12 cellular contexts compared by ENCODE assay signal in genomic region chr17:58325976-58326468, GRCh38. TPM values are rescaled to one million over a fixed set of nuclear protein-coding genes. Genes with fewer than 3 reads are reported as not detected.
A peak's percentile ranks its signal among the peaks of the same experiment; 100 is the strongest.
DNase-seq lines count a peak whose midpoint lies in the region; ATAC-seq, FAIRE-seq and TF ChIP-seq lines count a peak whose summit lies in the region.
"Had no signal": no experiment of that assay in that cellular context is flagged by ENCODE, and none has a peak within 500 bp of the region (broad histone marks: within the 10 kb centered on the region; RNA-seq: fewer than 3 reads in every experiment).

No MANE protein-coding gene starts in this region.

- H3K79me1 ChIP-seq in H1 (ENCODE audit: low read depth, low read length), result no peaks in the 10 kb centered on the region

- H3K23ac ChIP-seq in H1 (ENCODE audit: insufficient read length), result no peak overlapping the region

- no peak overlapping the region for H4K91ac ChIP-seq in H1 (replicated peaks; ENCODE audit: insufficient read length, low read length)

- H3K4me1 ChIP-seq in Panc1 (ENCODE audit: control insufficient read depth, insufficient read depth, low read length) (no peaks in the 10 kb centered on the region), H1 (replicated peaks in 1 of 4; ENCODE audit: control insufficient read depth in 3 of 4, insufficient read depth in 4 of 4, low read length in 3 of 4) (peaks cover 0 to 33% (median 23%) of the 10 kb centered on the region in 4 experiments; a peak in 6 of 7 replicates), smooth muscle cell (ENCODE audit: low read depth) (peaks cover 29% of the 10 kb centered on the region)

- H3K56ac ChIP-seq in H1 (replicated peaks; ENCODE audit: insufficient read length, low read depth, low read length), result no peak overlapping the region

- no peak for TF ChIP-seq EP300 in H1 (IDR thresholded peaks at IDR 0.05; ENCODE audit: borderline replicate concordance in 1 of 2, low read depth in 2 of 2, low read length in 2 of 2)

- H4K20me1 ChIP-seq in H1 (replicated peaks in 1 of 2; ENCODE audit: control insufficient read depth in 1 of 2, insufficient read depth in 2 of 2, low read length in 2 of 2) (peaks cover 0 to 2% of the 10 kb centered on the region in 2 experiments), smooth muscle cell (ENCODE audit: low read depth) (no peaks in the 10 kb centered on the region)

- no peak overlapping the region for H3K14ac ChIP-seq in H1 (ENCODE audit: insufficient read length)

- peak overlapping the region; percentile 64 for H3K4me3 Mint-ChIP-seq in stimulated activated naive CD8-positive, alpha-beta T cell treated with anti-CD3 and anti-CD28 coated beads, Interleukin-15, Interleukin-2, amounts not matched to agents 100 ng/mL and 50 ng/mL, for 24 hours

- peak overlapping the region; percentile 61 for H3K27ac Mint-ChIP-seq in stimulated activated naive CD8-positive, alpha-beta T cell treated with anti-CD3 and anti-CD28 coated beads, Interleukin-15, Interleukin-2, amounts not matched to agents 100 ng/mL and 50 ng/mL, for 24 hours

- peaks cover 61% of the 10 kb centered on the region for H3K4me1 Mint-ChIP-seq in stimulated activated naive CD8-positive, alpha-beta T cell treated with anti-CD3 and anti-CD28 coated beads, Interleukin-15, Interleukin-2, amounts not matched to agents 100 ng/mL and 50 ng/mL, for 24 hours (ENCODE audit: low read depth)

- H3K4ac ChIP-seq in H1 (replicated peaks; ENCODE audit: insufficient read length, low read depth, low read length), result no peak overlapping the region

- no peak for TF ChIP-seq CTCF in Panc1 (IDR thresholded peaks at IDR 0.05)
- TF ChIP-seq CTCF in H1 (IDR thresholded peaks at IDR 0.05; ENCODE audit: control extremely low read depth in 1 of 3, insufficient read depth in 1 of 3, low read depth in 1 of 3, low read length in 3 of 3), result no peak
- TF ChIP-seq CTCF in GM13976 (IDR thresholded peaks at IDR 0.05; ENCODE audit: borderline replicate concordance, control extremely low read depth, extremely low read depth, insufficient read depth, missing control alignments), result no peak
- no peak for TF ChIP-seq CTCF in smooth muscle cell (IDR thresholded peaks at IDR 0.05; ENCODE audit: borderline replicate concordance, insufficient read depth, poor library complexity, severe bottlenecking)

- H3K4me3 ChIP-seq in Panc1 (ENCODE audit: low read depth in 2 of 2, low read length in 2 of 2) (no peak overlapping the region), H1 (ENCODE audit: extremely low read depth in 1 of 4, insufficient read depth in 2 of 4, low read depth in 3 of 4, low read length in 4 of 4) (no peak overlapping the region), smooth muscle cell (no peak overlapping the region)
- H3K4me3 ChIP-seq: GM23248 had no signal

- no peak for TF ChIP-seq POLR2A in H1 (IDR thresholded peaks at IDR 0.05; ENCODE audit: control extremely low read depth in 1 of 2, low read depth in 2 of 2, low read length in 2 of 2)

- H3K36me3 ChIP-seq in Panc1 (ENCODE audit: control insufficient read depth, insufficient read depth, low read length), result no peaks in the 10 kb centered on the region
- H3K36me3 ChIP-seq in H1 (ENCODE audit: control insufficient read depth in 2 of 4, insufficient read depth in 4 of 4, low read length in 3 of 4), result no peaks in the 10 kb centered on the region
- H3K36me3 ChIP-seq in smooth muscle cell (ENCODE audit: low read depth), result no peaks in the 10 kb centered on the region

- peaks cover 18% of the 10 kb centered on the region for H3K36me3 Mint-ChIP-seq in stimulated activated naive CD8-positive, alpha-beta T cell treated with anti-CD3 and anti-CD28 coated beads, Interleukin-15, Interleukin-2, amounts not matched to agents 100 ng/mL and 50 ng/mL, for 24 hours (ENCODE audit: low read depth)

- no peak for FAIRE-seq in H1 (lab: Jason Lieb, UNC)

- H4K5ac ChIP-seq in H1 (ENCODE audit: insufficient read length, low read depth, low read length), result no peak overlapping the region

- H3K9me3 ChIP-seq in Panc1 (ENCODE audit: control insufficient read depth, insufficient read depth, low read depth, low read length) (no peaks in the 10 kb centered on the region), H1 (ENCODE audit: insufficient read depth in 2 of 2, low read depth in 1 of 2, low read length in 1 of 2) (no peaks in the 10 kb centered on the region), smooth muscle cell (replicated peaks; ENCODE audit: low read depth) (no peaks in the 10 kb centered on the region)

- no peak for ATAC-seq in stimulated activated naive CD8-positive, alpha-beta T cell treated with anti-CD3 and anti-CD28 coated beads, Interleukin-15, Interleukin-2, amounts not matched to agents 100 U/mL and 50 U/mL, for 24 hours
- peak; percentile 40; the same call in 1 of the 2 replicates for ATAC-seq in Panc1

- POLR2A ChIA-PET in Panc1 (lab: Charles Lee) (interaction anchor here (0.6 kb wide), 1 partner anchor 25 kb away, joined by 5 read pairs; no protein-coding TSS in a partner anchor), H1 (lab: Charles Lee; ENCODE audit: partially characterized antibody) (interaction anchor here (0.9 to 7.9 kb wide), 10 partner anchors 10 to 189 kb away, joined by 3 to 66 read pairs (median 6); partner anchors contain the start of gene SUPT4H1)

- no peak overlapping the region for H2BK120ac ChIP-seq in H1 (replicated peaks; ENCODE audit: low read depth, low read length)

- no peak for TF ChIP-seq RAD21 in H1 (IDR thresholded peaks at IDR 0.05 in 1 of 2, conservative IDR thresholded peaks at IDR 0.05 in 1 of 2; ENCODE audit: low read depth in 2 of 2, low read length in 2 of 2)

- no peaks in the 10 kb centered on the region for H3K27me3 Mint-ChIP-seq in stimulated activated naive CD8-positive, alpha-beta T cell treated with anti-CD3 and anti-CD28 coated beads, Interleukin-15, Interleukin-2, amounts not matched to agents 100 ng/mL and 50 ng/mL, for 24 hours

- no peak overlapping the region for H3K18ac ChIP-seq in H1 (ENCODE audit: extremely low read depth, low read length)

- peak overlapping the region; percentile 28; the same call in 1 of the 2 replicates for H2BK20ac ChIP-seq in H1 (ENCODE audit: low read length)

- no peak for DNase-seq in stimulated activated naive CD8-positive, alpha-beta T cell treated with anti-CD3 and anti-CD28 coated beads, Interleukin-15, Interleukin-2, amounts not matched to agents 100 U/mL and 50 U/mL, for 24 hours
- DNase-seq in Panc1 (ENCODE audit: low read depth, low spot score) (no peak), H1 (ENCODE audit: low read depth in 1 of 2, low spot score in 2 of 2) (no peak), GM13976 (ENCODE audit: low spot score) (no peak), DMS79 (lab: John Stamatoyannopoulos, UW) (no peak), NCI-H1105 (lab: John Stamatoyannopoulos, UW) (no peak), smooth muscle cell (lab: John Stamatoyannopoulos, UW; ENCODE audit: unreplicated experiment) (no peak)
- DNase-seq: GM23248; NCI-H187; SHP77 treated with DMSO at 0.1 percent for 48 hours; stimulated activated CD4-positive, alpha-beta T cell treated with anti-CD3 and anti-CD28 coated beads, Interleukin-4, amount 100 ng/mL, for 24 hours had no signal

- H3K27ac ChIP-seq in Panc1 (ENCODE audit: low read length) (no peak overlapping the region), H1 (ENCODE audit: low read depth, low read length) (no peak overlapping the region), smooth muscle cell (ENCODE audit: low read depth) (no peak overlapping the region)
- H3K27ac ChIP-seq: GM23248 had no signal

- intact Hi-C loops in Panc1 (cut with micrococcal nuclease; ENCODE audit: unreplicated experiment), result no loop called here

- H3K4me2 ChIP-seq in H1 (ENCODE audit: insufficient read depth in 1 of 2, low read depth in 2 of 2, low read length in 2 of 2) (no peak overlapping the region; a peak in 1 of 4 replicates), smooth muscle cell (no peak overlapping the region)

- H2BK15ac ChIP-seq in H1 (ENCODE audit: low read length), result 0 out of 2 replicates have a peak overlapping the region, but pooled peaks have one; percentile 29

- BruUV-seq in Panc1 (replicated peaks; lab: Mats Ljungman, UMichigan), result no TSS peak

- H2BK12ac ChIP-seq in H1 (ENCODE audit: low read depth, low read length), result 0 out of 2 replicates have a peak overlapping the region, but pooled peaks have one; percentile 27

- H3K27me3 ChIP-seq in Panc1 (ENCODE audit: control insufficient read depth, insufficient read depth, low read length) (no peaks in the 10 kb centered on the region), H1 (replicated peaks in 1 of 4; ENCODE audit: control insufficient read depth in 3 of 4, extremely low read depth in 1 of 4, insufficient read depth in 3 of 4, low read length in 3 of 4) (peaks cover 0 to 20% (median 12%) of the 10 kb centered on the region in 4 experiments; a peak in 5 of 7 replicates), smooth muscle cell (ENCODE audit: low read depth) (no peaks in the 10 kb centered on the region)

- CTCF ChIA-PET in Panc1 (lab: Charles Lee), result interaction anchor here (0.6 kb wide), 1 partner anchor 12 kb away, joined by 6 read pairs; no protein-coding TSS in a partner anchor
- CTCF ChIA-PET in H1 (lab: Charles Lee; ENCODE audit: partially characterized antibody), result interaction anchor here (0.7 to 21.9 kb wide), 13 partner anchors 10 to 121 kb away, joined by 3 to 384 read pairs (median 3); partner anchors contain the start of gene RNF43

- no peak overlapping the region for H2AFZ ChIP-seq in H1 (ENCODE audit: low read length)
- no peak overlapping the region for H2AFZ ChIP-seq in smooth muscle cell (ENCODE audit: low read depth)
- H2AFZ ChIP-seq: GM23248 had no signal

- no peaks in the 10 kb centered on the region for H3K9me3 Mint-ChIP-seq in stimulated activated naive CD8-positive, alpha-beta T cell treated with anti-CD3 and anti-CD28 coated beads, Interleukin-15, Interleukin-2, amounts not matched to agents 100 ng/mL and 50 ng/mL, for 24 hours

- no peaks in the 10 kb centered on the region for H3K79me2 ChIP-seq in H1 (ENCODE audit: control insufficient read depth in 1 of 2, insufficient read depth in 2 of 2, low read length in 2 of 2)
- no peaks in the 10 kb centered on the region for H3K79me2 ChIP-seq in smooth muscle cell (ENCODE audit: low read depth)

- H3K9ac ChIP-seq in H1 (replicated peaks in 1 of 4; ENCODE audit: extremely low read depth in 1 of 4, low read depth in 3 of 4, low read length in 3 of 4), result no peak overlapping the region; a peak in 1 of 7 replicates
- no peak overlapping the region for H3K9ac ChIP-seq in smooth muscle cell (ENCODE audit: low read depth)
- H3K9ac ChIP-seq: GM23248 had no signal

- H4K8ac ChIP-seq in H1 (ENCODE audit: extremely low read depth, insufficient read depth, low read length), result no peak overlapping the region

- no peak overlapping the region; the same call in 1 of the 2 replicates for H2AK5ac ChIP-seq in H1 (ENCODE audit: low read depth, low read length)

- peaks cover 12% of the 10 kb centered on the region for H3K23me2 ChIP-seq in H1 (ENCODE audit: low read depth, low read length)

- 81% methylated on average over 11 of the region's 11 CpGs; no CpG with 5 or more reads in 1 of the 2 experiments for WGBS in H1 (ENCODE audit: extremely low coverage in 1 of 2, insufficient coverage in 1 of 2, insufficient read length in 1 of 2, insufficient replicate concordance in 2 of 2, low coverage in 1 of 2, low lambda C conversion rate in 2 of 2, missing lambda C conversion rate in 1 of 2), 2 experiments
- 82% methylated on average over 11 of the region's 11 CpGs for WGBS in smooth muscle cell (ENCODE audit: low lambda C conversion rate)

- in situ Hi-C loops in Panc1 (cut with HindIII; ENCODE audit: low pct_unique_long_range_greater_than_20kb, low sequenced_read_pairs) (no loop called here), GM13976 (cut with MboI; ENCODE audit: low sequenced_read_pairs, unreplicated experiment) (no loop called here)

- H2BK5ac ChIP-seq in H1 (ENCODE audit: low read depth, low read length), result no peak overlapping the region

- H3F3A ChIP-seq in smooth muscle cell (ENCODE audit: low read depth), result no peaks in the 10 kb centered on the region

RNA-seq across cellular contexts. Expression of gene TSPOAP1, which starts 2.6 kb away (rescaled TPM):
- total RNA-seq in Panc1 (2021; ENCODE audit: unreplicated experiment) (0.05 TPM), smooth muscle cell (4.3 and 7.0 TPM in 2 replicates)
- 0.05 TPM for polyA plus RNA-seq in Panc1 (2012; ENCODE audit: insufficient read length)
- total RNA-seq in H1 (2021; fragmentation: NEBNext Ultra II Directional; extraction: Animal tissue kit (Norgen Biotek cat#: 25700)), result 9.2 and 9.8 TPM in 2 replicates
- polyA plus RNA-seq in H1 (2011; rRNA removed) (7.6 and 9.8 TPM in 2 replicates), smooth muscle cell (11.7 and 18.3 TPM in 2 replicates)
- 13.8 TPM for polyA plus RNA-seq in H1 (2011; cell fraction: cytosol; rRNA removed)
- 69.7 TPM for polyA plus RNA-seq in H1 (2011; cell fraction: nucleus; rRNA removed)
- polyA plus RNA-seq in H1 (2012, experiment 1 of 2), result 14.7 to 18.9 TPM (median 15.9 TPM) in 4 replicates
- polyA plus RNA-seq in H1 (2012, experiment 2 of 2), result 6.2 TPM
- polyA plus RNA-seq in H1 (2013, experiment 1 of 2), result 4.8 TPM
- polyA plus RNA-seq in H1 (2013, experiment 2 of 2), result 4.1 TPM
- 2.9 and 6.6 TPM in 2 replicates for polyA minus RNA-seq in H1 (2011; rRNA and poly(A)+ RNA removed)
- polyA minus RNA-seq in H1 (2011; cell fraction: cytosol; rRNA and poly(A)+ RNA removed), result 5.8 TPM
- 8.9 TPM for polyA minus RNA-seq in H1 (2011; cell fraction: nucleus; rRNA and poly(A)+ RNA removed)

RNA-seq across cellular contexts. Expression of gene SUPT4H1, which starts 26.0 kb away (rescaled TPM):
- total RNA-seq in Panc1 (2021; ENCODE audit: unreplicated experiment), result 53.8 TPM
- polyA plus RNA-seq in Panc1 (2012; ENCODE audit: insufficient read length), result 76.4 TPM
- total RNA-seq in H1 (2021; fragmentation: NEBNext Ultra II Directional; extraction: Animal tissue kit (Norgen Biotek cat#: 25700)), result 103 and 112 TPM in 2 replicates
- polyA plus RNA-seq in H1 (2011; rRNA removed), result 115 and 143 TPM in 2 replicates
- 144 TPM for polyA plus RNA-seq in H1 (2011; cell fraction: cytosol; rRNA removed)
- 67.4 TPM for polyA plus RNA-seq in H1 (2011; cell fraction: nucleus; rRNA removed)
- 166 to 180 TPM (median 170 TPM) in 4 replicates for polyA plus RNA-seq in H1 (2012, experiment 1 of 2)
- polyA plus RNA-seq in H1 (2012, experiment 2 of 2), result 181 TPM
- polyA plus RNA-seq in H1 (2013, experiment 1 of 2), result 66.5 TPM
- 66.6 TPM for polyA plus RNA-seq in H1 (2013, experiment 2 of 2)
- 73.5 and 87.0 TPM in 2 replicates for polyA minus RNA-seq in H1 (2011; rRNA and poly(A)+ RNA removed)
- 50.8 TPM for polyA minus RNA-seq in H1 (2011; cell fraction: cytosol; rRNA and poly(A)+ RNA removed)
- polyA minus RNA-seq in H1 (2011; cell fraction: nucleus; rRNA and poly(A)+ RNA removed), result 33.5 TPM
- 58.5 and 66.1 TPM in 2 replicates for total RNA-seq in smooth muscle cell
- 92.4 and 107 TPM in 2 replicates for polyA plus RNA-seq in smooth muscle cell

RNA-seq across cellular contexts. Expression of gene MPO, which starts 45.3 kb away (rescaled TPM):
- total RNA-seq in Panc1 (2021; ENCODE audit: unreplicated experiment) (not detected), smooth muscle cell (not detected in 2 replicates)
- not detected for polyA plus RNA-seq in Panc1 (2012; ENCODE audit: insufficient read length)
- 0.74 TPM in 1 of 2 replicates, not detected in the other for total RNA-seq in H1 (2021; fragmentation: NEBNext Ultra II Directional; extraction: Animal tissue kit (Norgen Biotek cat#: 25700))
- polyA plus RNA-seq in H1 (2011; rRNA removed) (0.06 and 0.13 TPM in 2 replicates), smooth muscle cell (0.09 TPM in 1 of 2 replicates, not detected in the other)
- polyA plus RNA-seq in H1 (2011; cell fraction: cytosol; rRNA removed), result 0.08 TPM
- 0.61 TPM for polyA plus RNA-seq in H1 (2011; cell fraction: nucleus; rRNA removed)
- not detected in 4 replicates for polyA plus RNA-seq in H1 (2012, experiment 1 of 2)
- 0.04 TPM for polyA plus RNA-seq in H1 (2012, experiment 2 of 2)
- 0.04 TPM for polyA plus RNA-seq in H1 (2013, experiment 1 of 2)
- polyA plus RNA-seq in H1 (2013, experiment 2 of 2), result 0.09 TPM
- polyA minus RNA-seq in H1 (2011; rRNA and poly(A)+ RNA removed), result not detected in 2 replicates
- not detected for polyA minus RNA-seq in H1 (2011; cell fraction: cytosol; rRNA and poly(A)+ RNA removed)
- not detected for polyA minus RNA-seq in H1 (2011; cell fraction: nucleus; rRNA and poly(A)+ RNA removed)
- total RNA-seq: GM23248 had no signal
- polyA plus RNA-seq: GM23248 had no signal
